Comparison of ENCODE assay signal across 24 cellular contexts in the genomic region with DNA sequence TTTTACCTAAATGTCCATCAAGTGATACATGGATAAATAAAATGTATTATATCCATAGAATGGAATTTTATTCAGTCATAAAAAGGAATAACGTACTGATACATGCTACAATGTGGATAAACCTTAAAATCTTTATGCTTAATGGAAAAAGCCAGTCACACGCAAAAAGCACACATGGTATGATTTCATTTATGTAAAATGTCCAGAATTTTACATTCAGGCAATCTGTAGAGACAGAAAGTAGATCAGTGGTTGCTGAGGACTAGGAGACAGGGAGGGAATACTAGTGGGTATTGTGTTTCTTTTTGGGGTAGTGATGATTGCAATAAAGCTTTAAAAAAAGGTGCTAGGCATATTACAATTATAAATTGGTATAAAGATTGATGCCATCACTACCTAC.
"Had no signal": no experiment of that assay in that cellular context is flagged by ENCODE, and none has a peak within 500 bp of the region (broad histone marks: within the 10 kb centered on the region; RNA-seq: fewer than 3 reads in every experiment).

No MANE protein-coding gene starts in this region.

- H3K9me3 Mint-ChIP-seq: activated T-helper 17 cell treated with anti-CD3 and anti-CD28 coated beads, Interleukin-2, amount 50 U/mL, for 72 hours had no signal

- DNase-seq: activated CD4-positive, alpha-beta memory T cell treated with anti-CD3 and anti-CD28 coated beads, Interleukin-2, amount 10 ng/mL, durations not matched to agents 7 days and 5 days; activated CD4-positive, alpha-beta T cell treated with anti-CD3 and anti-CD28 coated beads, Interleukin-2, amount 50 U/mL, for 1 hour; activated CD4-positive, CD25-positive, alpha-beta regulatory T cell; activated gamma-delta T cell treated with Interleukin-2 at 50 U/mL for 16 hours; activated naive CD4-positive, alpha-beta T cell treated with anti-CD3 and anti-CD28 coated beads, Interleukin-2, amount 10 ng/mL, durations not matched to agents 7 days and 5 days; activated naive CD8-positive, alpha-beta T cell treated with anti-CD3 and anti-CD28 coated beads, Interleukin-2, amount 10 ng/mL, durations not matched to agents 7 days and 5 days; activated T-cell treated with anti-CD3 and anti-CD28 coated beads for 4 hours; activated T-cell treated with anti-CD3 and anti-CD28 coated beads, Interleukin-2, amount 50 U/mL, for 48 hours; aorta; caudate nucleus; KG1; NCI-H1105; NCI-H1436; NCI-H187 treated with DMSO at 0.1 percent for 48 hours; NCI-H2081 treated with DMSO at 0.1 percent for 48 hours; NCI-H226; NCI-H510A; NCI-H526 treated with DMSO at 0.1 percent for 48 hours; Peyer's patch; Right ventricle myocardium superior; SJCRH30; SK-N-SH; T-helper 1 cell had no signal

- H3K27me3 Mint-ChIP-seq: activated CD4-positive, alpha-beta memory T cell treated with anti-CD3 and anti-CD28 coated beads, Interleukin-2, amount 10 ng/mL, durations not matched to agents 7 days and 5 days; activated naive CD4-positive, alpha-beta T cell treated with anti-CD3 and anti-CD28 coated beads, Interleukin-2, amount 10 ng/mL, durations not matched to agents 7 days and 5 days; activated naive CD8-positive, alpha-beta T cell treated with anti-CD3 and anti-CD28 coated beads, Interleukin-2, amount 10 ng/mL, durations not matched to agents 7 days and 5 days; activated T-helper 17 cell treated with anti-CD3 and anti-CD28 coated beads, Interleukin-2, amount 50 U/mL, for 72 hours had no signal

- ATAC-seq: activated T-helper 17 cell treated with anti-CD3 and anti-CD28 coated beads, Interleukin-2, amount 50 U/mL, for 72 hours had no signal

- H3K4me1 Mint-ChIP-seq: activated CD4-positive, alpha-beta memory T cell treated with anti-CD3 and anti-CD28 coated beads, Interleukin-2, amount 10 ng/mL, durations not matched to agents 7 days and 5 days; activated naive CD4-positive, alpha-beta T cell treated with anti-CD3 and anti-CD28 coated beads, Interleukin-2, amount 10 ng/mL, durations not matched to agents 7 days and 5 days; activated naive CD8-positive, alpha-beta T cell treated with anti-CD3 and anti-CD28 coated beads, Interleukin-2, amount 10 ng/mL, durations not matched to agents 7 days and 5 days had no signal

- H3K27ac Mint-ChIP-seq: activated CD4-positive, alpha-beta memory T cell treated with anti-CD3 and anti-CD28 coated beads, Interleukin-2, amount 10 ng/mL, durations not matched to agents 7 days and 5 days; activated naive CD4-positive, alpha-beta T cell treated with anti-CD3 and anti-CD28 coated beads, Interleukin-2, amount 10 ng/mL, durations not matched to agents 7 days and 5 days; activated naive CD8-positive, alpha-beta T cell treated with anti-CD3 and anti-CD28 coated beads, Interleukin-2, amount 10 ng/mL, durations not matched to agents 7 days and 5 days; activated T-helper 17 cell treated with anti-CD3 and anti-CD28 coated beads, Interleukin-2, amount 50 U/mL, for 72 hours had no signal

- H3K4me3 Mint-ChIP-seq: activated CD4-positive, alpha-beta memory T cell treated with anti-CD3 and anti-CD28 coated beads, Interleukin-2, amount 10 ng/mL, durations not matched to agents 7 days and 5 days; activated naive CD4-positive, alpha-beta T cell treated with anti-CD3 and anti-CD28 coated beads, Interleukin-2, amount 10 ng/mL, durations not matched to agents 7 days and 5 days; activated naive CD8-positive, alpha-beta T cell treated with anti-CD3 and anti-CD28 coated beads, Interleukin-2, amount 10 ng/mL, durations not matched to agents 7 days and 5 days; activated T-helper 17 cell treated with anti-CD3 and anti-CD28 coated beads, Interleukin-2, amount 50 U/mL, for 72 hours had no signal
